23 cellular contexts compared by ENCODE assay signal in the genomic region with DNA sequence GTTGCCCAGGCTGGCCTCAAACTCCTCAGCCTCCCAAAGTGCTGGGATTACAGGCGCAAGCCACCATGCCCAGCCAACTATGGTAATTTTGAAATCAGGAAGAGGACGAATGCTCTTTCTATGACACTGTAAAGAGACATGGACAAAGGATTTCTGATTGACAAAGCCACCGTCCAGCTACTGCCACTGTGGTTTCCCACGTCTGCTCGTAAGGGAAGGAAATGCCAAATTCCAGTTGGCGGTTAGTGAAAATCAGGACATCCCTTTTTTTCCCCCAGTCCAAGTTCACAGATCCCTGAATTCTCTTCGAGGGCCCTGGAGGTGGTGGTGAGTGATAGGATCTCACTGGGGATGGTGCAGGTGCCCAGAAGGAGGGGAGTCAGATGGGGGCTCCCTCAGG. TPM values are rescaled to one million over a fixed set of nuclear protein-coding genes. Genes with fewer than 3 reads are reported as not detected.
A peak's percentile ranks its signal among the peaks of the same experiment; 100 is the strongest.
DNase-seq lines count a peak whose midpoint lies in the region; ATAC-seq and TF ChIP-seq lines count a peak whose summit lies in the region.
"Had no signal": no experiment of that assay in that cellular context is flagged by ENCODE, and none has a peak within 500 bp of the region (broad histone marks: within the 10 kb centered on the region; RNA-seq: fewer than 3 reads in every experiment).

No MANE protein-coding gene starts in this region.

- no peak overlapping the region for H3K4me2 ChIP-seq in mesendoderm (ENCODE audit: low read length)
- H3K4me2 ChIP-seq: GM23338 had no signal

- no peak overlapping the region for H3K23ac ChIP-seq in mesendoderm (ENCODE audit: low read length)

- no peaks in the 10 kb centered on the region for H3K9me3 ChIP-seq in cardiac muscle cell (ENCODE audit: low read depth)
- no peaks in the 10 kb centered on the region for H3K9me3 ChIP-seq in right atrium auricular region

- DNase-seq in cardiac muscle cell (ENCODE audit: low read depth in 1 of 2, low spot score in 1 of 2) (no peak), right atrium auricular region (ENCODE audit: low spot score) (no peak), dermis blood vessel endothelial cell (peak; percentile 57), mesendoderm (no peak), cerebellum (ENCODE audit: low spot score) (no peak), T1000 (lab: John Stamatoyannopoulos, UW) (no peak), pons (ENCODE audit: low spot score) (no peak)
- DNase-seq: AML-193; Calu3; CD4-positive, alpha-beta memory T cell; GF-D8; MM.1S; NCI-H1092 treated with DMSO at 0.1 percent for 48 hours; NCI-H146; NCI-H2029 treated with DMSO at 0.1 percent for 48 hours; NCI-H2171; NCI-H446 treated with DMSO at 0.1 percent for 48 hours; Right ventricle myocardium superior had no signal

- no peaks in the 10 kb centered on the region for H3K79me1 ChIP-seq in mesendoderm (ENCODE audit: low read length)

- peaks cover 43% of the 10 kb centered on the region for H3K4me1 ChIP-seq in cardiac muscle cell (ENCODE audit: low read depth)
- peaks cover 0 to 9% of the 10 kb centered on the region in 2 donors for H3K4me1 ChIP-seq in right atrium auricular region
- H3K4me1 ChIP-seq in mesendoderm (ENCODE audit: control insufficient read depth, low read depth, low read length) = peaks cover 19% of the 10 kb centered on the region

- peak overlapping the region; percentile 57 for H3K4ac ChIP-seq in mesendoderm (ENCODE audit: low read depth, low read length)

- no peak overlapping the region for H2BK15ac ChIP-seq in mesendoderm (replicated peaks; ENCODE audit: low read depth)

- H3K9ac ChIP-seq in mesendoderm (ENCODE audit: low read length) = peak overlapping the region; percentile 5

- no CpG with 5 or more reads among the region's 7 CpGs for WGBS in mesendoderm (ENCODE audit: extremely low coverage, insufficient coverage, low lambda C conversion rate)

- no peak overlapping the region for H4K8ac ChIP-seq in mesendoderm (ENCODE audit: low read depth, low read length)

- H3K18ac ChIP-seq in mesendoderm (ENCODE audit: low read length) = peak overlapping the region; percentile 11

- H3K27me3 ChIP-seq in cardiac muscle cell = no peaks in the 10 kb centered on the region
- no peaks in the 10 kb centered on the region for H3K27me3 ChIP-seq in right atrium auricular region
- H3K27me3 ChIP-seq in mesendoderm (ENCODE audit: insufficient read depth, low read length, poor library complexity) = no peaks in the 10 kb centered on the region

- no peaks in the 10 kb centered on the region for H3K36me3 ChIP-seq in cardiac muscle cell
- H3K36me3 ChIP-seq in right atrium auricular region = no peaks in the 10 kb centered on the region
- H3K36me3 ChIP-seq in mesendoderm (ENCODE audit: control insufficient read depth, insufficient read depth, low read length) = no peaks in the 10 kb centered on the region

- no peak for TF ChIP-seq CTCF in cardiac muscle cell (IDR thresholded peaks at IDR 0.05; ENCODE audit: low read depth, low read length)
- no peak for TF ChIP-seq CTCF in right atrium auricular region (IDR thresholded peaks at IDR 0.05)

- ATAC-seq in HG02885 (IDR thresholded peaks at IDR 0.05; ENCODE audit: poor library complexity, unreplicated experiment) = no peak
- ATAC-seq: GM23338, HCT116 had no signal

- H4K5ac ChIP-seq in mesendoderm (ENCODE audit: low read length) = peak overlapping the region; percentile 64

- no peaks in the 10 kb centered on the region for H3K79me2 ChIP-seq in mesendoderm (ENCODE audit: control insufficient read depth, insufficient read depth, low read length)

- peak overlapping the region; percentile 99 for H2BK5ac ChIP-seq in mesendoderm (ENCODE audit: low read length)

- H3K4me3 ChIP-seq in cardiac muscle cell = no peak overlapping the region
- H3K4me3 ChIP-seq in right atrium auricular region = no peak overlapping the region
- H3K4me3 ChIP-seq in mesendoderm (ENCODE audit: low read length) = no peak overlapping the region
- H3K4me3 ChIP-seq: GM23338 had no signal

- peak overlapping the region; percentile 21 for H2BK120ac ChIP-seq in mesendoderm (ENCODE audit: low read depth, low read length)

- peak overlapping the region; percentile 100 for H2AK5ac ChIP-seq in mesendoderm (ENCODE audit: low read length)

- peak overlapping the region; percentile 80 for H3K56ac ChIP-seq in mesendoderm (ENCODE audit: low read length)

- H3K27ac ChIP-seq in cardiac muscle cell = peak overlapping the region; percentile 94
- H3K27ac ChIP-seq in right atrium auricular region = no peak overlapping the region
- no peak overlapping the region for H3K27ac ChIP-seq in mesendoderm (ENCODE audit: low read depth, low read length)
- H3K27ac ChIP-seq: 22Rv1 had no signal

RNA-seq across cellular contexts. Expression of a gene that starts 31.2 kb away (rescaled TPM):
- total RNA-seq in cardiac muscle cell (6.3 and 13.4 TPM in 2 replicates), right atrium auricular region (1 to 10 TPM; 4.3 to 4.4 TPM), dermis blood vessel endothelial cell (1.5 TPM in 2 replicates), cerebellum (0.27 TPM)
- polyA plus RNA-seq in cardiac muscle cell = 7.8 and 12.7 TPM in 2 replicates
- polyA plus RNA-seq in mesendoderm (2013, experiment 1 of 2) = 23.6 TPM
- 20.7 TPM for polyA plus RNA-seq in mesendoderm (2013, experiment 2 of 2)
- total RNA-seq: LHCN-M2 had no signal
